In genomic region chr6:24430086-24430485, GRCh38 we compare ENCODE assay signal across 11 cellular contexts.
"Had no signal": no experiment of that assay in that cellular context is flagged by ENCODE, and none has a peak within 500 bp of the region (broad histone marks: within the 10 kb centered on the region; RNA-seq: fewer than 3 reads in every experiment).

No MANE protein-coding gene starts in this region.

- ATAC-seq: activated T-cell treated with anti-CD3 and anti-CD28 coated beads, Interleukin-2, amount 50 U/mL, for 4 hours had no signal

- H3K27ac ChIP-seq: adrenal gland, prostate gland, right atrium auricular region, testis had no signal

- H3K27me3 ChIP-seq: adrenal gland, right atrium auricular region, testis had no signal

- DNase-seq: activated CD4-positive, alpha-beta T cell treated with anti-CD3 and anti-CD28 coated beads, Interleukin-2, amount 10 ng/mL, durations not matched to agents 24 days and 14 days; activated CD8-positive, alpha-beta memory T cell treated with anti-CD3 and anti-CD28 coated beads, Interleukin-2, amount 50 U/mL, for 4 hours; activated gamma-delta T cell; activated T-cell treated with anti-CD3 and anti-CD28 coated beads, Interleukin-2, amount 50 U/mL, for 4 hours; adrenal gland; cerebellar nuclear complex; cortex of kidney; left ventricle myocardium superior; testis had no signal

- H3K36me3 ChIP-seq: prostate gland had no signal

- H3K4me3 ChIP-seq: adrenal gland, prostate gland, right atrium auricular region, testis had no signal

- H3K9me3 ChIP-seq: adrenal gland, prostate gland, right atrium auricular region, testis had no signal

- H3K4me1 ChIP-seq: adrenal gland, prostate gland, right atrium auricular region, testis had no signal
